Comparison of ENCODE assay signal across 10 cellular contexts in the genomic region with DNA sequence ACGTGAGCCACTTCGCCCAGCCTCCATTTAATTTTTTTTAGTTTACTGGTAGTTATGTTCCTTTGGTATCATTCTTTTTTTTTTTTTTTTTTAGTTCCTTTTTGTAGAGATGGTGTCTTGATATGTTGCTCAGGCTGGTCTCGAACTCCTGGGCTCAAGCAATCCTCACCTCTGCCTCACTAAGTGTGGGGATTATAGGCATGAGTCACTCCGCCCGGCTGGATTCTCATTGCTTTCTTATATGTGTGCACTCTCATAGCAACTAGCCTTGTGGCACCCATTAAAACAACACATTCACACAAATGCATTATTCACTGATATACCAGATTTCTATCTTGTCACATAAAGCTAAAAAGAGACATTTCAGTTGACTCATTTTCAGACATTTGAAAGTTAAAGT. TPM values are rescaled to one million over a fixed set of nuclear protein-coding genes. Genes with fewer than 3 reads are reported as not detected.
A peak's percentile ranks its signal among the peaks of the same experiment; 100 is the strongest.
DNase-seq lines count a peak whose midpoint lies in the region; ATAC-seq and TF ChIP-seq lines count a peak whose summit lies in the region.
"Had no signal": no experiment of that assay in that cellular context is flagged by ENCODE, and none has a peak within 500 bp of the region (broad histone marks: within the 10 kb centered on the region; RNA-seq: fewer than 3 reads in every experiment).

No MANE protein-coding gene starts in this region.

- H3K4me3 ChIP-seq in heart right ventricle: no peak overlapping the region

- no peaks in the 10 kb centered on the region for H3K27me3 ChIP-seq in heart right ventricle

- intact Hi-C loops in heart right ventricle (cut with DNase I): no loop called here

- WGBS in heart right ventricle, 2 donors: 88 to 93% methylated on average over 5 of the region's 5 CpGs

- TF ChIP-seq CTCF in heart right ventricle (IDR thresholded peaks at IDR 0.05): no peak

- H3K36me3 ChIP-seq in heart right ventricle: peaks cover 0 to 76% (median 31%) of the 10 kb centered on the region in 9 donors

- H3K9me3 ChIP-seq in heart right ventricle: no peaks in the 10 kb centered on the region

- H3K27ac ChIP-seq in heart right ventricle: no peak overlapping the region

- ATAC-seq in GM19324 (IDR thresholded peaks at IDR 0.05; ENCODE audit: low FRiP score, unreplicated experiment) (no peak), heart right ventricle (no peak)

- peak; percentile 82 for DNase-seq in EH (ENCODE audit: low read depth)
- peak; percentile 61 for DNase-seq in LHCN-M2 (ENCODE audit: low read depth)
- DNase-seq in astrocyte of the hippocampus (ENCODE audit: low read depth, low spot score): peak; percentile 50
- peak; percentile 32 for DNase-seq in non-pigmented ciliary epithelial cell (ENCODE audit: low read depth)
- DNase-seq in heart right ventricle: no peak
- DNase-seq in nucleus accumbens (lab: John Stamatoyannopoulos, UW): no peak
- DNase-seq: activated CD4-positive, alpha-beta T cell treated with anti-CD3 and anti-CD28 coated beads for 1 hour; H7; NCI-H1417 had no signal

- peaks cover 0 to 21% (median 14%) of the 10 kb centered on the region in 9 donors for H3K4me1 ChIP-seq in heart right ventricle

RNA-seq across cellular contexts. Expression of gene TTC27, which starts 4.2 kb away (rescaled TPM):
- 21.1 and 21.5 TPM in 2 replicates for total RNA-seq in LHCN-M2 (2014; rRNA removed)
- 10.1 TPM for polyA plus RNA-seq in LHCN-M2 (2012)
- total RNA-seq in heart right ventricle: 10 to 100 TPM in 9 of 10 donors, 1 to 10 TPM in 1; 9.7 to 17.3 (median 12.5) TPM
- 1 to 10 TPM; 4.8 to 9.6 TPM for polyA plus RNA-seq in heart right ventricle

Comparison
In these comparisons a context has a peak if more than half of its experiments do, and no peak if none do; other contexts are left out.
1. DNase-seq: peak in EH (single experiment), LHCN-M2 (single experiment), astrocyte of the hippocampus (single experiment) and non-pigmented ciliary epithelial cell (single experiment); none in heart right ventricle (0 of 2) and nucleus accumbens (0 of 56).